21 cellular contexts compared by ENCODE assay signal in genomic region chr6:125829433-125829832, GRCh38. TPM values are rescaled to one million over a fixed set of nuclear protein-coding genes. Genes with fewer than 3 reads are reported as not detected.
DNase-seq lines count a peak whose midpoint lies in the region; ATAC-seq, FAIRE-seq and TF ChIP-seq lines count a peak whose summit lies in the region.
"Had no signal": no experiment of that assay in that cellular context is flagged by ENCODE, and none has a peak within 500 bp of the region (broad histone marks: within the 10 kb centered on the region; RNA-seq: fewer than 3 reads in every experiment).

No MANE protein-coding gene starts in this region.

- H3K9ac ChIP-seq in HepG2 (ENCODE audit: insufficient read depth, low read depth, low read length), result no peak overlapping the region
- H3K9ac ChIP-seq: parathyroid adenoma had no signal

- peaks cover 2% of the 10 kb centered on the region for H3K9me3 Mint-ChIP-seq in activated CD8-positive, alpha-beta T cell treated with anti-CD3 and anti-CD28 coated beads for 36 hours

- peaks cover 19% of the 10 kb centered on the region for H3K36me3 Mint-ChIP-seq in activated CD8-positive, alpha-beta T cell treated with anti-CD3 and anti-CD28 coated beads for 36 hours (ENCODE audit: low read depth)

- H3K4me1 ChIP-seq in right lobe of liver (peaks cover 0 to 3% (median 0%) of the 10 kb centered on the region in 4 donors), HepG2 (ENCODE audit: insufficient read depth, low read length) (no peaks in the 10 kb centered on the region)
- H3K4me1 ChIP-seq: parathyroid adenoma had no signal

- H3K4me3 Mint-ChIP-seq in activated CD8-positive, alpha-beta T cell treated with anti-CD3 and anti-CD28 coated beads for 36 hours, result no peak overlapping the region
- H3K4me3 Mint-ChIP-seq: activated T-cell treated with anti-CD3 and anti-CD28 coated beads, Interleukin-2, amount 50 U/mL, for 24 hours had no signal

- no peaks in the 10 kb centered on the region for H3K79me2 ChIP-seq in HepG2 (ENCODE audit: insufficient read depth, low read length)
- H3K79me2 ChIP-seq: hepatocyte, parathyroid adenoma had no signal

- peaks cover 56% of the 10 kb centered on the region for H3K4me1 Mint-ChIP-seq in activated CD8-positive, alpha-beta T cell treated with anti-CD3 and anti-CD28 coated beads for 36 hours (ENCODE audit: low read depth)

- H3K27ac ChIP-seq in right lobe of liver, result no peak overlapping the region
- no peak overlapping the region for H3K27ac ChIP-seq in HepG2 (ENCODE audit: extremely low read length, insufficient read depth, low read length)
- H3K27ac ChIP-seq: esophagus muscularis mucosa, hepatocyte, parathyroid adenoma, SK-N-MC had no signal

- H4K20me1 ChIP-seq in HepG2 (ENCODE audit: insufficient read depth, low read length), result no peaks in the 10 kb centered on the region

- H3K9me3 ChIP-seq in right lobe of liver, result no peaks in the 10 kb centered on the region
- no peaks in the 10 kb centered on the region for H3K9me3 ChIP-seq in HepG2 (ENCODE audit: low read length)
- H3K9me3 ChIP-seq: esophagus muscularis mucosa had no signal

- no peaks in the 10 kb centered on the region for H3K27me3 Mint-ChIP-seq in activated CD8-positive, alpha-beta T cell treated with anti-CD3 and anti-CD28 coated beads for 36 hours
- H3K27me3 Mint-ChIP-seq: activated T-cell treated with anti-CD3 and anti-CD28 coated beads, Interleukin-2, amount 50 U/mL, for 24 hours had no signal

- no peak overlapping the region for H3K27ac Mint-ChIP-seq in activated CD8-positive, alpha-beta T cell treated with anti-CD3 and anti-CD28 coated beads for 36 hours
- H3K27ac Mint-ChIP-seq: activated T-cell treated with anti-CD3 and anti-CD28 coated beads, Interleukin-2, amount 50 U/mL, for 24 hours had no signal

- FAIRE-seq in HepG2 (lab: Jason Lieb, UNC), result no peak
- FAIRE-seq: astrocyte had no signal

- H3K4me3 ChIP-seq in right lobe of liver (no peak overlapping the region), HepG2 (replicated peaks in 1 of 3; ENCODE audit: insufficient read depth in 1 of 3, low read depth in 2 of 3, low read length in 3 of 3) (no peak overlapping the region)
- H3K4me3 ChIP-seq: esophagus muscularis mucosa, hepatocyte, SK-N-MC had no signal

- no peak for TF ChIP-seq CTCF in right lobe of liver (IDR thresholded peaks at IDR 0.05)
- no peak for TF ChIP-seq CTCF in HepG2 (CRISPR knock-in tag; IDR thresholded peaks at IDR 0.05)
- TF ChIP-seq CTCF in activated CD8-positive, alpha-beta T cell treated with anti-CD3 and anti-CD28 coated beads for 36 hours (IDR thresholded peaks at IDR 0.05), result no peak

- no peak for TF ChIP-seq EP300 in HepG2 (IDR thresholded peaks at IDR 0.05; ENCODE audit: low read depth in 2 of 2, low read length in 2 of 2)
- no peak for TF ChIP-seq EP300 in HepG2 (CRISPR knock-in tag; IDR thresholded peaks at IDR 0.05; ENCODE audit: borderline replicate concordance)

- CTCF ChIA-PET in HepG2 (lab: Yijun Ruan, JAX; ENCODE audit: low intra/inter-chr PET ratio, low total read pairs), result no interaction called here
- CTCF ChIA-PET in activated CD8-positive, alpha-beta T cell treated with anti-CD3 and anti-CD28 coated beads for 36 hours (lab: Charles Lee), result interaction anchor here (1.2 kb wide), 1 partner anchor 28 kb away, joined by 4 read pairs; no protein-coding TSS in a partner anchor

- WGBS in right lobe of liver (ENCODE audit: insufficient coverage, low coverage, low lambda C conversion rate, missing lambda C conversion rate), result 59% methylated on average over 4 of the region's 4 CpGs
- 99% methylated on average over 4 of the region's 4 CpGs for WGBS in HepG2 (ENCODE audit: low lambda C conversion rate)

- intact Hi-C loops in right lobe of liver (cut with DNase I), result no loop called here
- intact Hi-C loops in HepG2 (cut with micrococcal nuclease; ENCODE audit: unreplicated experiment), result no loop called here
- intact Hi-C loops in activated CD8-positive, alpha-beta T cell treated with anti-CD3 and anti-CD28 coated beads for 36 hours (cut with micrococcal nuclease), result no loop called here

- H3K27me3 ChIP-seq in right lobe of liver (no peaks in the 10 kb centered on the region), HepG2 (ENCODE audit: control insufficient read depth in 1 of 2, insufficient read depth in 2 of 2, low read length in 2 of 2) (no peaks in the 10 kb centered on the region)
- H3K27me3 ChIP-seq: esophagus muscularis mucosa, hepatocyte had no signal

- H3K4me2 ChIP-seq in HepG2 (ENCODE audit: low read depth, low read length), result no peak overlapping the region
- H3K4me2 ChIP-seq: hepatocyte had no signal

- ATAC-seq in right lobe of liver (peak in 3 of 4 donors; percentile 23 to 35 (median 25)), HepG2 (no peak), HG03565 (IDR thresholded peaks at IDR 0.05; ENCODE audit: unreplicated experiment) (peak; percentile 60), GM18498 (IDR thresholded peaks at IDR 0.05; ENCODE audit: unreplicated experiment) (no peak), HG03460 (IDR thresholded peaks at IDR 0.05; ENCODE audit: unreplicated experiment) (no peak)
- peak; percentile 30 for ATAC-seq in activated CD8-positive, alpha-beta T cell treated with anti-CD3 and anti-CD28 coated beads for 36 hours

- no peak for TF ChIP-seq POLR2A in right lobe of liver (IDR thresholded peaks at IDR 0.05)
- no peak for TF ChIP-seq POLR2A in HepG2 (IDR thresholded peaks at IDR 0.05; ENCODE audit: insufficient read depth in 1 of 2, low read depth in 2 of 2, low read length in 2 of 2)

- no peak overlapping the region for H2AFZ ChIP-seq in HepG2 (ENCODE audit: low read length)
- H2AFZ ChIP-seq: hepatocyte, parathyroid adenoma had no signal

- DNase-seq in right lobe of liver (no peak), HepG2 (ENCODE audit: low spot score) (no peak), NOMO-1 treated with dmso at 0.1 percent for 144 hours (lab: John Stamatoyannopoulos, UW; ENCODE audit: unreplicated experiment) (no peak)
- DNase-seq in activated CD8-positive, alpha-beta T cell treated with anti-CD3 and anti-CD28 coated beads for 36 hours, result no peak
- DNase-seq in stimulated activated naive CD4-positive, alpha-beta T cell (lab: John Stamatoyannopoulos, UW), result peak in 4 of 6 experiments; percentile 4 to 52 (median 36)
- DNase-seq: activated CD4-positive, CD25-positive, alpha-beta regulatory T cell; activated T-cell treated with anti-CD3 and anti-CD28 coated beads, Interleukin-2, amount 50 U/mL, for 24 hours; DMS153; IMR-90; left cardiac atrium; NCI-H1105 treated with DMSO at 0.1 percent for 48 hours; NCI-H446; substantia nigra had no signal

- POLR2A ChIA-PET in HepG2 (lab: Yijun Ruan, JAX), result no interaction called here
- POLR2A ChIA-PET in activated CD8-positive, alpha-beta T cell treated with anti-CD3 and anti-CD28 coated beads for 36 hours (lab: Charles Lee), result interaction anchor here (1.6 kb wide), 1 partner anchor 39 kb away, joined by 3 read pairs; the partner anchor contains the start of gene NCOA7

- in situ Hi-C loops in HepG2 (cut with HindIII; ENCODE audit: extremely low pct_ligation_motif_present, low pct_unique_long_range_greater_than_20kb), result no loop called here

- no peaks in the 10 kb centered on the region for H3K36me3 ChIP-seq in right lobe of liver
- H3K36me3 ChIP-seq in HepG2 (replicated peaks in 1 of 2; ENCODE audit: control insufficient read depth in 1 of 2, insufficient read depth in 2 of 2, low read length in 2 of 2), result no peaks in the 10 kb centered on the region
- H3K36me3 ChIP-seq: esophagus muscularis mucosa had no signal

- TF ChIP-seq RAD21 in HepG2 (CRISPR knock-in tag; IDR thresholded peaks at IDR 0.05), result no peak

- BruUV-seq in HepG2 (replicated peaks; lab: Mats Ljungman, UMichigan), result no TSS peak

TF ChIP-seq in HepG2, 621 proteins besides CTCF, POLR2A, EP300 and RAD21 (continues in another document):
- no peak for TF ChIP-seq EHMT2 (IDR thresholded peaks at IDR 0.05; ENCODE audit: borderline replicate concordance, low read depth, low read length)

RNA-seq across cellular contexts. Expression of gene NCOA7, which starts 38.7 kb away (rescaled TPM):
- total RNA-seq in right lobe of liver (10 to 100 TPM; 11.4 to 71.8 (median 23.0) TPM), HepG2 (2016; rRNA removed; fragmentation: Illumina TruSeq; extraction: Trizol) (13.6 and 24.3 TPM in 2 replicates)
- 2.1 and 2.2 TPM in 2 replicates for total RNA-seq in HepG2 (2016; cell fraction: cytosol; rRNA removed; fragmentation: Illumina TruSeq; extraction: Trizol; ENCODE audit: low read depth)
- 14.1 and 25.5 TPM in 2 replicates for total RNA-seq in HepG2 (2016; cell fraction: insoluble cytoplasmic fraction; rRNA removed; fragmentation: Illumina TruSeq; extraction: Trizol)
- total RNA-seq in HepG2 (2016; cell fraction: membrane; rRNA removed; fragmentation: Illumina TruSeq; extraction: Trizol), result 5.1 and 5.6 TPM in 2 replicates
- total RNA-seq in HepG2 (2016; cell fraction: nucleus; rRNA removed; fragmentation: Illumina TruSeq; extraction: Trizol), result 15.2 and 17.1 TPM in 2 replicates
- polyA plus RNA-seq in HepG2 (2011; rRNA removed), result 18.7 and 20.8 TPM in 2 replicates
- polyA plus RNA-seq in HepG2 (2011; cell fraction: cytosol; rRNA removed), result 14.9 and 15.1 TPM in 2 replicates
- polyA plus RNA-seq in HepG2 (2011; cell fraction: nucleus; rRNA removed), result 10.3 and 11.5 TPM in 2 replicates
- 12.9 and 15.2 TPM in 2 replicates for polyA plus RNA-seq in HepG2 (2012)
- polyA plus RNA-seq in HepG2 (2016; cell fraction: cytosol; fragmentation: Illumina TruSeq; extraction: Trizol; ENCODE audit: low read depth), result 0.77 and 0.88 TPM in 2 replicates
- 18.7 and 19.3 TPM in 2 replicates for polyA plus RNA-seq in HepG2 (2016; cell fraction: insoluble cytoplasmic fraction; fragmentation: Illumina TruSeq; extraction: Trizol; ENCODE audit: low read depth)
- 3.2 and 3.7 TPM in 2 replicates for polyA plus RNA-seq in HepG2 (2016; cell fraction: membrane; fragmentation: Illumina TruSeq; extraction: Trizol; ENCODE audit: low read depth)
- 21.0 and 23.4 TPM in 2 replicates for polyA plus RNA-seq in HepG2 (2016; cell fraction: nucleus; fragmentation: Illumina TruSeq; extraction: Trizol; ENCODE audit: insufficient read depth, low read depth)
- polyA minus RNA-seq in HepG2 (2011; rRNA and poly(A)+ RNA removed; ENCODE audit: low replicate concordance), result 42.4 and 115 TPM in 2 replicates
- 19.9 and 21.1 TPM in 2 replicates for polyA minus RNA-seq in HepG2 (2011; cell fraction: cytosol; rRNA and poly(A)+ RNA removed)
- polyA minus RNA-seq in HepG2 (2011; cell fraction: nucleus; rRNA and poly(A)+ RNA removed), result 29.4 and 39.5 TPM in 2 replicates
- total RNA-seq in activated CD8-positive, alpha-beta T cell treated with anti-CD3 and anti-CD28 coated beads for 36 hours, result 10 to 100 TPM; 43.4 to 44.9 TPM

Comparison
In these comparisons a context has a peak if more than half of its experiments do, and no peak if none do; other contexts are left out.
1. ATAC-seq: peak in right lobe of liver (3 of 4), HG03565 (single experiment) and activated CD8-positive, alpha-beta T cell treated with anti-CD3 and anti-CD28 coated beads for 36 hours (single experiment); none in HepG2 (single experiment), GM18498 (single experiment) and HG03460 (single experiment).
2. DNase-seq: peak in stimulated activated naive CD4-positive, alpha-beta T cell (4 of 6); none in right lobe of liver (0 of 3), HepG2 (single experiment), activated CD8-positive, alpha-beta T cell treated with anti-CD3 and anti-CD28 coated beads for 36 hours (single experiment) and NOMO-1 treated with dmso at 0.1 percent for 144 hours (single experiment).